In the genomic region with DNA sequence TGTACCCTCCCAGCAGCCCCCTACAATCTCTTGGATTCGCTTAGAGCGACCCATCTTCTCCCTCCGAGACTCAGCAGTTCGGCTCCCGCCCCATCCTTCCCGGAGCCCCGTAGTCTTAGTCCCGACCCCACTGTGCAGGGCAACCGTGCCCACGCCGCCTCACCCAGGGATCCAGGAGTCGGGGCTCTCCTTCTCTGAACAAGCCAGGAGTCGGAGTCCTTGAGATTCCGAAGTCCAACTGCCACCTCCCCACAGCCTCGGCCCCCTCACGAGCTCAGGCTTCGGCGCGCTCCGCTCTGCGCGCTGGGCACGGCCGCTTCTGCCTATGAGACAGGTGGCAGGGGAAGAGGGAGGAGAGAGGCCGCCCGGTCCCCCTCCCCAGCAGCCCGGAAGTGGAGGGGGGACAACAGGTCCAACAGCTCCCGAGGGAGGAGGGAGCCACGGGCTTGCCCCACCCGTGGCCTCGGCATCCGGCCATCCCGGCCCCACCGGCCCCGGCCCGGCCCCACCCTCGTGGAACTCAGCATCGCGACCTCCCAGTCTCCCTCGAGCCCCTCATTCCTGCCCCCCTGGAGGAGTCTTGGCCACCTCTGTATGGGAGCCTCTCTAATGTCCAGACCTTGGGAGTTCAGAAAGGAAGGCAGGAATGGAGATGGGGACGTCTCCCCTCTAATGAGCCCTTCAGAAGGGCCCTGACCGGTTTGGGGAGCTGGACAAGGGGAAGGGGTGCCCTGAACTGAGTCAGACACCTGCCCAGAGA, we compare ENCODE assay signal across 8 cellular contexts. TPM values are rescaled to one million over a fixed set of nuclear protein-coding genes. Genes with fewer than 3 reads are reported as not detected.
DNase-seq lines count a peak whose midpoint lies in the region; ATAC-seq and TF ChIP-seq lines count a peak whose summit lies in the region.

A gene (minus strand): TSS at position 321 of the 760 bp plus-strand sequence. CDS start 628 bp downstream, outside the sequence.

- peaks cover 15% of the 10 kb centered on the region for H3K36me3 ChIP-seq in lower lobe of right lung

- H3K4me3 Mint-ChIP-seq in stimulated activated memory B cell treated with anti-CD40 and anti-IgM and Interleukin-4, amounts not matched to agents 10 μg/mL and 1 μg/mL and 100 μg/mL, for 72 hours = peak within 1 kb of the TSS; percentile 92

- ATAC-seq in HG03520 (IDR thresholded peaks at IDR 0.05; ENCODE audit: unreplicated experiment) (peak; percentile 10), lower lobe of right lung (peak; percentile 61 to 66), HG03469 (IDR thresholded peaks at IDR 0.05; ENCODE audit: unreplicated experiment) (no peak)
- peak; percentile 60 for ATAC-seq in stimulated activated memory B cell treated with anti-CD40 and anti-IgM and Interleukin-4, amounts not matched to agents 10 μg/mL and 1 μg/mL and 100 μg/mL, for 72 hours

- H3K4me3 ChIP-seq in AG04449 (ENCODE audit: low read depth, low read length) (peak within 1 kb of the TSS; percentile 85), lower lobe of right lung (peak within 1 kb of the TSS; percentile 77)

- CTCF ChIA-PET in AG04449 (lab: Yijun Ruan, JAX) = interaction anchor here (0.9 to 12.9 kb wide), 8 partner anchors 9 to 72 kb away, joined by 3 to 95 read pairs (median 4); a partner anchor contains a TSS

- DNase-seq in AG04449 (ENCODE audit: low read depth, low spot score) (no peak), GM19238 (ENCODE audit: insufficient read length, low spot score) (peak; percentile 27), T-helper 1 cell (peak; percentile 28 to 56 (median 31)), lower lobe of right lung (peak; percentile 58)

- POLR2A ChIA-PET in AG04449 (lab: Yijun Ruan, JAX) = interaction anchor here (0.6 to 1.2 kb wide), 4 partner anchors 9 to 18 kb away, joined by 3 to 4 read pairs (median 3); no protein-coding TSS in a partner anchor

- TF ChIP-seq CTCF in AG04449 (IDR thresholded peaks at IDR 0.05; ENCODE audit: insufficient read depth, low read length, missing control alignments) (no peak), lower lobe of right lung (IDR thresholded peaks at IDR 0.05) (no peak)

- no peaks in the 10 kb centered on the region for H3K27me3 Mint-ChIP-seq in stimulated activated memory B cell treated with anti-CD40 and anti-IgM and Interleukin-4, amounts not matched to agents 10 μg/mL and 1 μg/mL and 100 μg/mL, for 72 hours

- no peaks in the 10 kb centered on the region for H3K9me3 ChIP-seq in lower lobe of right lung

- H3K27me3 ChIP-seq in lower lobe of right lung (ENCODE audit: low read depth) = no peaks in the 10 kb centered on the region

- H3K36me3 Mint-ChIP-seq in stimulated activated memory B cell treated with anti-CD40 and anti-IgM and Interleukin-4, amounts not matched to agents 10 μg/mL and 1 μg/mL and 100 μg/mL, for 72 hours = peaks cover 17% of the 10 kb centered on the region

- intact Hi-C loops in lower lobe of right lung (cut with DNase I) = no loop called here

- peaks cover 32% of the 10 kb centered on the region for H3K4me1 Mint-ChIP-seq in stimulated activated memory B cell treated with anti-CD40 and anti-IgM and Interleukin-4, amounts not matched to agents 10 μg/mL and 1 μg/mL and 100 μg/mL, for 72 hours

- H3K27ac ChIP-seq in cingulate gyrus (ENCODE audit: low read depth, low read length) (peak within 1 kb of the TSS; percentile 88), lower lobe of right lung (peak within 1 kb of the TSS; percentile 80)

- peaks cover 23% of the 10 kb centered on the region for H3K4me1 ChIP-seq in lower lobe of right lung

- H3K9me3 Mint-ChIP-seq in stimulated activated memory B cell treated with anti-CD40 and anti-IgM and Interleukin-4, amounts not matched to agents 10 μg/mL and 1 μg/mL and 100 μg/mL, for 72 hours = no peaks in the 10 kb centered on the region

- H3K27ac Mint-ChIP-seq in stimulated activated memory B cell treated with anti-CD40 and anti-IgM and Interleukin-4, amounts not matched to agents 10 μg/mL and 1 μg/mL and 100 μg/mL, for 72 hours = peak within 1 kb of the TSS; percentile 87

RNA-seq across cellular contexts. Expression of the gene that starts here (rescaled TPM):
- 7.8 TPM for total RNA-seq in lower lobe of right lung
